Comparison of ENCODE assay signal across 11 cellular contexts in the genomic region with DNA sequence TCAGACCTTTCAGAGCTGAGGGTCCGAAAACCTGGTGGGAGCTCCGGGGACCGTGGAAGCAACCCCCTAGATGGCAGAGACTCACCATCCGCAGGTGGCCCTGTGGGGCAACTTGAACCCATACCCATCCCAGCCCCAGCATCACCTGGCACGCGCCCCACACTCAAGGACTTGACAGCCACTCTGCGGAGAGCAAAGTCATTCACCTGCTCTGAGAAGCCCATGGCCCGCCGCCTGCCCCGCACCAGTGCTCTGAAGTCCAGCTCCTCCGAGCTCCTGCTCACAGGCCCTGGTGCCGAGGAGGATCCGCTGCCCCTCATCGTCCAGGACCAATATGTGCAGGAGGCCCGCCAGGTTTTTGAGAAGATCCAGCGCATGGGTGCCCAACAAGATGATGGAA. TPM values are rescaled to one million over a fixed set of nuclear protein-coding genes. Genes with fewer than 3 reads are reported as not detected.
A peak's percentile ranks its signal among the peaks of the same experiment; 100 is the strongest.
DNase-seq lines count a peak whose midpoint lies in the region; ATAC-seq and TF ChIP-seq lines count a peak whose summit lies in the region.
"Had no signal": no experiment of that assay in that cellular context is flagged by ENCODE, and none has a peak within 500 bp of the region (broad histone marks: within the 10 kb centered on the region; RNA-seq: fewer than 3 reads in every experiment).

No MANE protein-coding gene starts in this region.

- peak overlapping the region; percentile 10 to 69 (median 64) for H3K4me3 ChIP-seq in Peyer's patch
- peak overlapping the region; percentile 77 for H3K4me3 ChIP-seq in epithelial cell of proximal tubule (ENCODE audit: low read depth, low read length)
- H3K4me3 ChIP-seq in transverse colon: peak overlapping the region; percentile 23 to 63 (median 54)
- H3K4me3 ChIP-seq: K562 had no signal

- in situ Hi-C loops in transverse colon (cut with MboI; ENCODE audit: low pct_ligation_motif_present in 1 of 4, low pct_unique_long_range_greater_than_20kb in 1 of 4, low sequenced_read_pairs in 3 of 4): no loop called here

- H3K36me3 Mint-ChIP-seq in nephron (ENCODE audit: low read depth): peaks cover 5% of the 10 kb centered on the region

- TF ChIP-seq CTCF in Peyer's patch (IDR thresholded peaks at IDR 0.05) (no peak), epithelial cell of proximal tubule (conservative IDR thresholded peaks at IDR 0.05; ENCODE audit: low read depth, low read length) (no peak), nephron (IDR thresholded peaks at IDR 0.05; ENCODE audit: unreplicated experiment in 3 of 3) (no peak), transverse colon (IDR thresholded peaks at IDR 0.05) (no peak)

- no peaks in the 10 kb centered on the region for H3K27me3 Mint-ChIP-seq in nephron (ENCODE audit: low read depth)

- H3K36me3 ChIP-seq in Peyer's patch (no peaks in the 10 kb centered on the region), transverse colon (no peaks in the 10 kb centered on the region)

- intact Hi-C loops in transverse colon (cut with DNase I; ENCODE audit: low total_unique reads): no loop called here

- H3K4me1 ChIP-seq in Peyer's patch (peaks cover 0 to 61% (median 9%) of the 10 kb centered on the region in 4 donors), transverse colon (peaks cover 5 to 75% (median 40%) of the 10 kb centered on the region in 4 donors)

- peak overlapping the region; percentile 84 to 92 (median 85) for H3K4me3 Mint-ChIP-seq in nephron

- H3K27ac ChIP-seq in Peyer's patch (peak overlapping the region; percentile 67 to 94 (median 82)), transverse colon (peak overlapping the region; percentile 95 to 99 (median 95))

- no peak for ATAC-seq in HG03521 (IDR thresholded peaks at IDR 0.05; ENCODE audit: unreplicated experiment)
- ATAC-seq: K562 had no signal

- H3K9me3 Mint-ChIP-seq in nephron: no peaks in the 10 kb centered on the region

- TF ChIP-seq POLR2A in Peyer's patch (IDR thresholded peaks at IDR 0.05) (no peak), transverse colon (IDR thresholded peaks at IDR 0.05) (no peak)

- H3K27me3 ChIP-seq in Peyer's patch: peaks cover 0 to 7% of the 10 kb centered on the region in 2 donors
- peaks cover 13% of the 10 kb centered on the region for H3K27me3 ChIP-seq in transverse colon

- H3K27ac Mint-ChIP-seq in nephron: peak overlapping the region; percentile 35 to 87 (median 72)

- no peaks in the 10 kb centered on the region for H3K9me3 ChIP-seq in Peyer's patch
- no peaks in the 10 kb centered on the region for H3K9me3 ChIP-seq in transverse colon

- TF ChIP-seq EP300 in transverse colon (IDR thresholded peaks at IDR 0.05; ENCODE audit: low read depth): no peak

- no peak for DNase-seq in Peyer's patch
- no peak for DNase-seq in epithelial cell of proximal tubule (ENCODE audit: low read depth)
- no peak for DNase-seq in transverse colon
- no peak for DNase-seq in NCI-H2196 treated with DMSO at 0.1 percent for 48 hours (lab: John Stamatoyannopoulos, UW; ENCODE audit: unreplicated experiment)
- DNase-seq in COR-L47 (lab: John Stamatoyannopoulos, UW): no peak
- DNase-seq: activated gamma-delta T cell, foreskin melanocyte, NCI-H446 treated with DMSO at 0.1 percent for 48 hours had no signal

- 40 to 59% methylated on average over 1 to 11 of the region's 16 CpGs for WGBS in transverse colon (ENCODE audit: low coverage in 1 of 2), 2 donors

- H3K4me1 Mint-ChIP-seq in nephron: peaks cover 59% of the 10 kb centered on the region

RNA-seq across cellular contexts. Expression of a gene that starts 2.0 kb away (rescaled TPM):
- 10 to 100 TPM in 3 of 4 donors, 1 to 10 TPM in 1; 3.2 to 33.8 (median 17.4) TPM for total RNA-seq in Peyer's patch
- 18.3 and 26.4 TPM in 2 replicates for total RNA-seq in epithelial cell of proximal tubule
- 10 to 100 TPM; 12.0 to 44.9 (median 27.1) TPM for total RNA-seq in transverse colon

RNA-seq across cellular contexts. Expression of a gene that starts 37.9 kb away (rescaled TPM):
- total RNA-seq in Peyer's patch: 1 to 10 TPM in 3 of 4 donors, not detected in 1; 1.5 to 6.6 (median 2.3) TPM
- total RNA-seq in epithelial cell of proximal tubule: 3.7 and 4.0 TPM in 2 replicates
- 1 to 10 TPM in 3 of 4 donors, not detected in 1; 1.1 to 1.6 (median 1.4) TPM for total RNA-seq in transverse colon
- total RNA-seq: K562 had no signal
